Comparison of ENCODE assay signal across 16 cellular contexts in genomic region chr12:94266390-94266789, GRCh38.
DNase-seq lines count a peak whose midpoint lies in the region; ATAC-seq and TF ChIP-seq lines count a peak whose summit lies in the region.
"Had no signal": no experiment of that assay in that cellular context is flagged by ENCODE, and none has a peak within 500 bp of the region (broad histone marks: within the 10 kb centered on the region; RNA-seq: fewer than 3 reads in every experiment).

No MANE protein-coding gene starts in this region.

- H2BK15ac ChIP-seq in mesenchymal stem cell (ENCODE audit: low read depth, poor library complexity, severe bottlenecking), result no peak overlapping the region

- H3K18ac ChIP-seq in mesenchymal stem cell (ENCODE audit: low read depth in 1 of 2, low read length in 2 of 2), result no peak overlapping the region

- H2BK12ac ChIP-seq in mesenchymal stem cell (ENCODE audit: low read length in 2 of 2), result no peak overlapping the region

- no peak overlapping the region for H2BK120ac ChIP-seq in mesenchymal stem cell (ENCODE audit: low read depth, low read length)

- DNase-seq in NOMO-1 treated with DMSO at 0.1 percent for 48 hours (lab: John Stamatoyannopoulos, UW; ENCODE audit: unreplicated experiment) (peak; percentile 20), NOMO-1 treated with dmso at 0.1 percent for 144 hours (lab: John Stamatoyannopoulos, UW; ENCODE audit: unreplicated experiment) (no peak), T-helper 17 cell (no peak), mesenchymal stem cell (no peak), upper lobe of right lung (no peak), ecto neural progenitor cell (ENCODE audit: low spot score) (no peak), SHP77 (lab: John Stamatoyannopoulos, UW) (no peak)
- no peak for DNase-seq in activated CD4-positive, alpha-beta T cell treated with anti-CD3 and anti-CD28 coated beads, Interleukin-2, amount 50 U/mL, for 48 hours
- DNase-seq: 8988T; activated CD4-positive, alpha-beta T cell treated with anti-CD3 and anti-CD28 coated beads for 4 hours; activated T-cell treated with anti-CD3 and anti-CD28 coated beads for 4 hours; brain microvascular endothelial cell; NCI-H1417; nephron progenitor cell had no signal

- no peak overlapping the region for H3K4me3 Mint-ChIP-seq in T-helper 17 cell
- H3K4me3 Mint-ChIP-seq: nephron progenitor cell; T-helper 2 cell treated with Interferon-gamma antibody and Interleukin-4, amounts not matched to agents 5 μg/mL and 100 μg/mL, for 36 hours had no signal

- H3K27ac Mint-ChIP-seq in T-helper 17 cell, result peak overlapping the region; percentile 61
- H3K27ac Mint-ChIP-seq: activated naive CD4-positive, alpha-beta T cell treated with anti-CD3 and anti-CD28 coated beads, Interleukin-2, amount 50 U/mL, for 72 hours; nephron progenitor cell; T-helper 2 cell treated with Interferon-gamma antibody and Interleukin-4, amounts not matched to agents 5 μg/mL and 100 μg/mL, for 36 hours had no signal

- H3K4ac ChIP-seq in mesenchymal stem cell (ENCODE audit: low read depth in 1 of 2, low read length in 2 of 2), result no peak overlapping the region

- no peak overlapping the region for H3K14ac ChIP-seq in mesenchymal stem cell (ENCODE audit: low read length in 2 of 2)

- no peaks in the 10 kb centered on the region for H3K27me3 Mint-ChIP-seq in T-helper 17 cell

- H3K23ac ChIP-seq in mesenchymal stem cell (ENCODE audit: low read length in 2 of 2), result no peak overlapping the region

- peaks cover 7% of the 10 kb centered on the region for H3K36me3 Mint-ChIP-seq in T-helper 17 cell (ENCODE audit: low read depth)

- no peak overlapping the region for H3K4me2 ChIP-seq in mesenchymal stem cell (ENCODE audit: low read length, poor library complexity, severe bottlenecking)

- H2BK5ac ChIP-seq in mesenchymal stem cell (ENCODE audit: low read depth, low read length, poor library complexity, severe bottlenecking), result no peak overlapping the region

- peak overlapping the region; percentile 11 for H4K91ac ChIP-seq in mesenchymal stem cell (ENCODE audit: low read length)

- H3K36me3 ChIP-seq in mesenchymal stem cell (ENCODE audit: control insufficient read depth in 1 of 2, insufficient read depth in 2 of 2, low read depth in 1 of 2, low read length in 2 of 2), result no peaks in the 10 kb centered on the region
- H3K36me3 ChIP-seq in upper lobe of right lung, result no peaks in the 10 kb centered on the region
- H3K36me3 ChIP-seq: brain microvascular endothelial cell had no signal

- H2AFZ ChIP-seq in mesenchymal stem cell (ENCODE audit: low read depth, low read length), result no peak overlapping the region

- no peak overlapping the region for H2AK5ac ChIP-seq in mesenchymal stem cell (ENCODE audit: low read length, severe bottlenecking)

- WGBS in mesenchymal stem cell, result 99% methylated on average over 5 of the region's 5 CpGs

- H3K4me1 Mint-ChIP-seq in T-helper 17 cell, result peaks cover 34% of the 10 kb centered on the region

- no peak for TF ChIP-seq CTCF in upper lobe of right lung (IDR thresholded peaks at IDR 0.05)

- H3K27me3 ChIP-seq in mesenchymal stem cell (ENCODE audit: control insufficient read depth in 1 of 2, insufficient read depth in 1 of 2, low read length in 2 of 2) (peaks cover 3 to 22% of the 10 kb centered on the region in 2 experiments), upper lobe of right lung (no peaks in the 10 kb centered on the region)
- H3K27me3 ChIP-seq: brain microvascular endothelial cell had no signal

- H3K27ac ChIP-seq in mesenchymal stem cell (ENCODE audit: low read length, poor library complexity, severe bottlenecking), result no peak overlapping the region
- H3K27ac ChIP-seq in upper lobe of right lung, result peak overlapping the region; percentile 32
- H3K27ac ChIP-seq: brain microvascular endothelial cell had no signal

- H4K8ac ChIP-seq in mesenchymal stem cell (ENCODE audit: low read length), result no peak overlapping the region

- H3K9me3 ChIP-seq in T-helper 17 cell (ENCODE audit: control insufficient read depth, low read length, poor library complexity, severe bottlenecking), result no peaks in the 10 kb centered on the region
- H3K9me3 ChIP-seq in mesenchymal stem cell (ENCODE audit: control insufficient read depth, low read length), result no peaks in the 10 kb centered on the region
- no peaks in the 10 kb centered on the region for H3K9me3 ChIP-seq in upper lobe of right lung

- H3K4me1 ChIP-seq in mesenchymal stem cell (ENCODE audit: control insufficient read depth, insufficient read depth, low read depth, low read length) (peaks cover 6% of the 10 kb centered on the region), upper lobe of right lung (peaks cover 50% of the 10 kb centered on the region)

- H3K9ac ChIP-seq in mesenchymal stem cell (ENCODE audit: low read length), result peak overlapping the region; percentile 85

- intact Hi-C loops in upper lobe of right lung (cut with DNase I), result no loop called here

- H3K4me3 ChIP-seq in mesenchymal stem cell (ENCODE audit: insufficient read depth in 1 of 2, low read depth in 1 of 2, low read length in 2 of 2), result peak overlapping the region in 1 of 2 experiments; percentile 2
- H3K4me3 ChIP-seq in upper lobe of right lung, result no peak overlapping the region

- no peak for ATAC-seq in T-helper 17 cell
- no peak for ATAC-seq in upper lobe of right lung
- ATAC-seq: activated naive CD4-positive, alpha-beta T cell treated with anti-CD3 and anti-CD28 coated beads, Interleukin-2, amount 50 U/mL, for 72 hours had no signal

- no peaks in the 10 kb centered on the region for H3K79me1 ChIP-seq in mesenchymal stem cell (replicated peaks; ENCODE audit: low read length, poor library complexity, severe bottlenecking)
